8 cellular contexts compared by ENCODE assay signal in the genomic region with DNA sequence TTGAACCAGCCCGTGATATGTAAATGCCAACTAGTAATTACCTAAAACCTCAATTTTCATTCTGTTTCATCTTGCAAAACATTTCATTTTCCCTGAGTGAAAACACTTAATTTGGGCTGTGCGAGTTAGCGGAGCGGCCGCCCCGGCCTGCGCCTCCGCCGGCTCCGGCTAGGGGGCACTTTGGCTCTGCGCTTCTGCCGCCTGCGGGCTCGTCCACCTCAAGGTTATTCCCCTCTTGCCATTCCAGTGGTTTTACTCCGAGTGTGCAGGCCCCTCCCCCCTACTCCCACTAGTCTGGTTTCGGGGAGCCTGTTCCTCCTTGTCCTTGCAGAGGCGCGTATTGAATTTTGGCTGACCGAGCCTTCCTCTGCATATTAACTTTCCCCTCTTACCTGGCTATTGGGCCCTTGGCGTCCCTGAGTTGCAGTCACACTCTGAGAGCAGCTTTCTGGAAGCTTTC. TPM values are rescaled to one million over a fixed set of nuclear protein-coding genes. Genes with fewer than 3 reads are reported as not detected.
A peak's percentile ranks its signal among the peaks of the same experiment; 100 is the strongest.
DNase-seq lines count a peak whose midpoint lies in the region; ATAC-seq and TF ChIP-seq lines count a peak whose summit lies in the region.

No MANE protein-coding gene starts in this region.

- H2BK5ac ChIP-seq in H9 (ENCODE audit: insufficient read length, low read length) = no peak overlapping the region

- H3K27ac ChIP-seq in H9 (ENCODE audit: insufficient read length, low read depth, low read length) = no peak overlapping the region
- no peak overlapping the region for H3K27ac ChIP-seq in adrenal gland
- no peak overlapping the region for H3K27ac ChIP-seq in spleen
- no peak overlapping the region for H3K27ac ChIP-seq in coronary artery

- H2BK15ac ChIP-seq in H9 (ENCODE audit: low read depth, low read length) = no peak overlapping the region

- H2AK5ac ChIP-seq in H9 (ENCODE audit: insufficient read length, low read length) = no peak overlapping the region

- H3K27me3 ChIP-seq in H9 (ENCODE audit: insufficient read depth, low read length) = no peaks in the 10 kb centered on the region
- no peaks in the 10 kb centered on the region for H3K27me3 ChIP-seq in adrenal gland
- no peaks in the 10 kb centered on the region for H3K27me3 ChIP-seq in spleen (replicated peaks in 1 of 7)

- no peak for TF ChIP-seq POLR2A in adrenal gland (IDR thresholded peaks at IDR 0.05)
- TF ChIP-seq POLR2A in spleen (IDR thresholded peaks at IDR 0.05) = no peak

- no peak overlapping the region for H3K23ac ChIP-seq in H9 (ENCODE audit: insufficient read length, low read depth, low read length)

- H3K9me3 ChIP-seq in H9 (ENCODE audit: control insufficient read depth, low read depth, low read length) (no peaks in the 10 kb centered on the region), adrenal gland (replicated peaks in 1 of 3) (no peaks in the 10 kb centered on the region), spleen (no peaks in the 10 kb centered on the region)

- peaks cover 50 to 54% of the 10 kb centered on the region in 2 experiments for H3K4me1 Mint-ChIP-seq in H9

- TF ChIP-seq CTCF in H9 (conservative IDR thresholded peaks at IDR 0.05) (peak; percentile 93), adrenal gland (IDR thresholded peaks at IDR 0.05) (peak; percentile 67 to 82 (median 78)), spleen (IDR thresholded peaks at IDR 0.05 in 8 of 11, conservative IDR thresholded peaks at IDR 0.05 in 3 of 11) (peak in 10 of 11 experiments; percentile 24 to 78 (median 60)), coronary artery (IDR thresholded peaks at IDR 0.05) (no peak)

- no peaks in the 10 kb centered on the region for H3K79me1 ChIP-seq in H9 (ENCODE audit: insufficient read depth, low read depth, low read length, poor library complexity, severe bottlenecking)

- H2BK120ac ChIP-seq in H9 (ENCODE audit: low read depth, low read length, poor library complexity, severe bottlenecking) = no peak overlapping the region

- DNase-seq in H9 (peak; percentile 78), adrenal gland (peak; percentile 67 to 83 (median 76)), iPS DF 19.7 (ENCODE audit: low read depth, low spot score) (peak; percentile 59), spleen (no peak), coronary artery (ENCODE audit: low spot score) (no peak), LoVo (ENCODE audit: low spot score) (no peak)
- DNase-seq in activated CD4-positive, alpha-beta T cell treated with anti-CD3 and anti-CD28 coated beads, Interleukin-2, amount 50 U/mL, for 4 hours = no peak

- H2BK12ac ChIP-seq in H9 (ENCODE audit: insufficient read length, low read depth, low read length) = no peak overlapping the region

- H4K5ac ChIP-seq in H9 (ENCODE audit: insufficient read length, low read depth, low read length) = no peak overlapping the region

- H3K79me2 ChIP-seq in H9 (ENCODE audit: insufficient read depth, low read length) = no peaks in the 10 kb centered on the region

- no peaks in the 10 kb centered on the region for H3K27me3 Mint-ChIP-seq in H9 (ENCODE audit: low read depth)

- no peak for ATAC-seq in HG03571 (IDR thresholded peaks at IDR 0.05; ENCODE audit: unreplicated experiment)

- H3K23me2 ChIP-seq in H9 (ENCODE audit: insufficient read length, low read depth, low read length, poor library complexity, severe bottlenecking) = no peaks in the 10 kb centered on the region

- H3K4me1 ChIP-seq in H9 (ENCODE audit: insufficient read depth, low read length) (peaks cover 10% of the 10 kb centered on the region), adrenal gland (replicated peaks in 1 of 2) (peaks cover 0 to 29% of the 10 kb centered on the region in 2 donors), spleen (peaks cover 9 to 28% (median 16%) of the 10 kb centered on the region in 6 donors)

- intact Hi-C loops in adrenal gland (cut with DNase I) = loop anchor here (10.0 kb wide), 2 partner anchors 164 to 254 kb away; no protein-coding TSS in a partner anchor
- intact Hi-C loops in spleen (cut with DNase I; ENCODE audit: low total_unique reads) = no loop called here

- no peaks in the 10 kb centered on the region for H3K36me3 Mint-ChIP-seq in H9 (ENCODE audit: insufficient read depth in 1 of 3, low read depth in 3 of 3)

- H3K18ac ChIP-seq in H9 (ENCODE audit: insufficient read length, low read depth, low read length) = no peak overlapping the region

- H4K20me1 ChIP-seq in H9 (ENCODE audit: control insufficient read depth, insufficient read depth, insufficient read length) = no peaks in the 10 kb centered on the region

- no peaks in the 10 kb centered on the region for H3K9me3 Mint-ChIP-seq in H9

- no peak overlapping the region for H3K4ac ChIP-seq in H9 (ENCODE audit: low read depth, low read length)

- H3K36me3 ChIP-seq in adrenal gland (replicated peaks in 1 of 2) = no peaks in the 10 kb centered on the region
- H3K36me3 ChIP-seq in spleen = peaks cover 0 to 10% (median 0%) of the 10 kb centered on the region in 6 donors

- H3K4me2 ChIP-seq in H9 (ENCODE audit: insufficient read depth, insufficient read length, low read length) = peak overlapping the region; percentile 46

- H4K91ac ChIP-seq in H9 (ENCODE audit: insufficient read length, low read depth, low read length) = no peak overlapping the region

- no peak overlapping the region for H3K14ac ChIP-seq in H9 (ENCODE audit: insufficient read depth, low read length)

- H2BK20ac ChIP-seq in H9 (ENCODE audit: low read depth, low read length, poor library complexity, severe bottlenecking) = no peak overlapping the region

- H3T11ph ChIP-seq in H9 (ENCODE audit: low read length) = no peak overlapping the region

- H3K9ac ChIP-seq in H9 (ENCODE audit: extremely low read depth, insufficient read length, low read length) = no peak overlapping the region

- no peak overlapping the region for H4K8ac ChIP-seq in H9 (replicated peaks; ENCODE audit: insufficient read length, low read depth, low read length)

- no CpG with 5 or more reads among the region's 20 CpGs for WGBS in H9 (ENCODE audit: extremely low coverage, insufficient read length, low lambda C conversion rate)
- WGBS in adrenal gland, 4 donors = 17 to 35% (median 24%) methylated on average over 20 of the region's 20 CpGs
- WGBS in spleen, 5 donors = 30 to 46% (median 37%) methylated on average over 20 of the region's 20 CpGs

- H3K27ac Mint-ChIP-seq in H9 = peak overlapping the region in 1 of 3 experiments; percentile 60; a peak in 3 of 7 replicates

- no peak overlapping the region for H3K4me3 ChIP-seq in adrenal gland
- H3K4me3 ChIP-seq in spleen = no peak overlapping the region
- no peak overlapping the region for H3K4me3 ChIP-seq in coronary artery

- no peak overlapping the region for H2AFZ ChIP-seq in H9 (ENCODE audit: low read length)

- peak overlapping the region; percentile 17 to 38; a peak in 3 of 5 replicates for H3K4me3 Mint-ChIP-seq in H9

- H3K56ac ChIP-seq in H9 (ENCODE audit: insufficient read length, low read depth, low read length) = no peak overlapping the region

RNA-seq across cellular contexts. Expression of a gene that starts 55.6 kb away (rescaled TPM):
- total RNA-seq in H9 (2021) = 20.7 and 23.9 TPM in 2 replicates
- total RNA-seq in adrenal gland = 10 to 100 TPM in 6 of 8 donors, 1 to 10 TPM in 2; 9.7 to 23.9 (median 18.1) TPM
- 10 to 100 TPM; 15.7 to 19.5 (median 19.5) TPM for polyA plus RNA-seq in adrenal gland
- total RNA-seq in spleen = 10 to 100 TPM in 6 of 7 donors, 1 to 10 TPM in 1; 9.9 to 19.7 (median 13.8) TPM
- polyA plus RNA-seq in spleen = 10 to 100 TPM in 1 of 3 donors, 1 to 10 TPM in 2; 9.3 to 15.1 (median 9.8) TPM

RNA-seq across cellular contexts. Expression of a gene that starts 58.0 kb away (rescaled TPM):
- total RNA-seq in H9 (2021) (94.1 and 98.2 TPM in 2 replicates), adrenal gland (10 to 100 TPM; 22.5 to 42.1 (median 35.6) TPM), spleen (10 to 100 TPM; 18.4 to 30.1 (median 24.3) TPM)
- polyA plus RNA-seq in adrenal gland (10 to 100 TPM; 13.0 to 35.2 (median 13.0) TPM), spleen (10 to 100 TPM in 2 of 3 donors, 1 to 10 TPM in 1; 7.2 to 14.4 (median 10.3) TPM)

Comparison
In these comparisons a context has a peak if more than half of its experiments do, and no peak if none do; other contexts are left out.
1. DNase-seq: peak in H9 (single experiment), adrenal gland (7 of 7) and iPS DF 19.7 (single experiment); none in spleen (single experiment), coronary artery (single experiment), activated CD4-positive, alpha-beta T cell treated with anti-CD3 and anti-CD28 coated beads, Interleukin-2, amount 50 U/mL, for 4 hours (0 of 2) and LoVo (single experiment).